8 cellular contexts compared by ENCODE assay signal in genomic region chr4:128863314-128864075, GRCh38. TPM values are rescaled to one million over a fixed set of nuclear protein-coding genes. Genes with fewer than 3 reads are reported as not detected.
A peak's percentile ranks its signal among the peaks of the same experiment; 100 is the strongest.
DNase-seq lines count a peak whose midpoint lies in the region; ATAC-seq lines count a peak whose summit lies in the region.

No MANE protein-coding gene starts in this region.

- H3K4me1 Mint-ChIP-seq in naive thymus-derived CD4-positive, alpha-beta T cell = peaks cover 20 to 49% (median 45%) of the 10 kb centered on the region in 7 donors

- H3K27me3 ChIP-seq in naive thymus-derived CD4-positive, alpha-beta T cell (ENCODE audit: control insufficient read depth in 2 of 2, insufficient read depth in 2 of 2, low read length in 2 of 2) = no peaks in the 10 kb centered on the region

- H3K9me3 Mint-ChIP-seq in naive thymus-derived CD4-positive, alpha-beta T cell = no peaks in the 10 kb centered on the region

- ATAC-seq in HG03342 (IDR thresholded peaks at IDR 0.05; ENCODE audit: unreplicated experiment) = peak; percentile 31
- peak; percentile 59 for ATAC-seq in esophagus mucosa
- ATAC-seq in naive thymus-derived CD4-positive, alpha-beta T cell = peak; percentile 73
- no peak for ATAC-seq in stimulated activated naive CD8-positive, alpha-beta T cell treated with anti-CD3 and anti-CD28 coated beads, Interleukin-15, Interleukin-2, amounts not matched to agents 100 U/mL and 50 U/mL, for 24 hours

- H3K9me3 ChIP-seq in naive thymus-derived CD4-positive, alpha-beta T cell (ENCODE audit: control insufficient read depth in 2 of 3, low read length in 3 of 3) = no peaks in the 10 kb centered on the region

- peak overlapping the region in 5 of 10 donors; percentile 2 to 55 (median 17) for H3K4me3 Mint-ChIP-seq in naive thymus-derived CD4-positive, alpha-beta T cell

- H3K4me3 ChIP-seq in naive thymus-derived CD4-positive, alpha-beta T cell (ENCODE audit: low read length) = no peak overlapping the region

- intact Hi-C loops in naive thymus-derived CD4-positive, alpha-beta T cell (cut with micrococcal nuclease) = loop anchor here (1.0 to 5.0 kb wide), 10 partner anchors 23 to 672 kb away; partner anchors contain the start of genes PGRMC2 (in 2 of the 2), SCLT1 (in 2 of the 2) and JADE1 (in 1 of the 2)

- CTCF ChIA-PET in naive thymus-derived CD4-positive, alpha-beta T cell (lab: Charles Lee) = interaction anchor here (0.8 to 2.0 kb wide), 5 partner anchors 77 to 408 kb away, joined by 3 to 12 read pairs (median 3); no protein-coding TSS in a partner anchor

- peaks cover 21 to 22% of the 10 kb centered on the region in 2 donors for H3K4me1 ChIP-seq in naive thymus-derived CD4-positive, alpha-beta T cell (ENCODE audit: control insufficient read depth in 2 of 2, insufficient read depth in 2 of 2, low read length in 2 of 2)

- POLR2A ChIA-PET in naive thymus-derived CD4-positive, alpha-beta T cell (lab: Charles Lee) = interaction anchor here (0.8 kb wide), 1 partner anchor 10 kb away, joined by 4 read pairs; no protein-coding TSS in a partner anchor

- H3K27ac Mint-ChIP-seq in naive thymus-derived CD4-positive, alpha-beta T cell = peak overlapping the region in 8 of 9 donors; percentile 59 to 91 (median 82)

- peak overlapping the region; percentile 58 for H3K27ac ChIP-seq in naive thymus-derived CD4-positive, alpha-beta T cell (ENCODE audit: low read depth, low read length)

- no peaks in the 10 kb centered on the region for H3K27me3 Mint-ChIP-seq in naive thymus-derived CD4-positive, alpha-beta T cell

- H3K36me3 Mint-ChIP-seq in naive thymus-derived CD4-positive, alpha-beta T cell = peaks cover 11 to 43% (median 41%) of the 10 kb centered on the region in 5 donors

- peak; percentile 57 for DNase-seq in Daoy (ENCODE audit: low read depth)
- DNase-seq in NOMO-1 treated with DMSO at 0.1 percent for 48 hours (lab: John Stamatoyannopoulos, UW; ENCODE audit: unreplicated experiment) = peak; percentile 27
- DNase-seq in activated T-cell treated with anti-CD3 and anti-CD28 coated beads for 4 hours = peak; percentile 61
- peak; percentile 37 to 74 (median 60) for DNase-seq in naive thymus-derived CD4-positive, alpha-beta T cell
- DNase-seq in stimulated activated naive CD8-positive, alpha-beta T cell treated with anti-CD3 and anti-CD28 coated beads, Interleukin-15, Interleukin-2, amounts not matched to agents 100 U/mL and 50 U/mL, for 24 hours = peak; percentile 74
- no peak for DNase-seq in GOT3 (lab: John Stamatoyannopoulos, UW)

- H3K36me3 ChIP-seq in naive thymus-derived CD4-positive, alpha-beta T cell (ENCODE audit: control insufficient read depth in 2 of 3, insufficient read depth in 3 of 3, low read length in 3 of 3) = peaks cover 0 to 43% (median 19%) of the 10 kb centered on the region in 3 experiments

RNA-seq across cellular contexts. Expression of gene JADE1, which starts 54.0 kb away (rescaled TPM):
- total RNA-seq in Daoy (2014; rRNA removed; shearing (Covaris generic)) = 5.9 and 6.1 TPM in 2 replicates
- total RNA-seq in esophagus mucosa = 9.8 TPM
- 10 to 100 TPM; 35.4 to 79.5 (median 62.2) TPM for total RNA-seq in naive thymus-derived CD4-positive, alpha-beta T cell
- 10 to 100 TPM; 34.5 to 55.8 TPM for polyA plus RNA-seq in naive thymus-derived CD4-positive, alpha-beta T cell
